Comparison of ENCODE assay signal across 27 cellular contexts in genomic region chr16:52528393-52529080, GRCh38. TPM values are rescaled to one million over a fixed set of nuclear protein-coding genes. Genes with fewer than 3 reads are reported as not detected.
A peak's percentile ranks its signal among the peaks of the same experiment; 100 is the strongest.
DNase-seq lines count a peak whose midpoint lies in the region; ATAC-seq and TF ChIP-seq lines count a peak whose summit lies in the region.
"Had no signal": no experiment of that assay in that cellular context is flagged by ENCODE, and none has a peak within 500 bp of the region (broad histone marks: within the 10 kb centered on the region; RNA-seq: fewer than 3 reads in every experiment).

No MANE protein-coding gene starts in this region.

- no peak for TF ChIP-seq EP300 in suprapubic skin (IDR thresholded peaks at IDR 0.05)

- H3K27me3 ChIP-seq in MM.1S (replicated peaks; ENCODE audit: insufficient read depth, low read length) (no peaks in the 10 kb centered on the region), suprapubic skin (no peaks in the 10 kb centered on the region)
- H3K27me3 ChIP-seq: foreskin keratinocyte had no signal

- no peaks in the 10 kb centered on the region for H3K36me3 ChIP-seq in MM.1S (replicated peaks; ENCODE audit: insufficient read depth, low read length)
- H3K36me3 ChIP-seq in suprapubic skin: no peaks in the 10 kb centered on the region
- H3K36me3 ChIP-seq: MG63, prostate gland had no signal

- TF ChIP-seq CTCF in MM.1S (IDR thresholded peaks at IDR 0.05; ENCODE audit: low read length) (no peak), suprapubic skin (IDR thresholded peaks at IDR 0.05) (no peak)

- peak overlapping the region; percentile 23 for H3K27ac ChIP-seq in substantia nigra (ENCODE audit: low read depth, low read length, poor library complexity, severe bottlenecking)
- H3K27ac ChIP-seq in MM.1S (ENCODE audit: low read length): no peak overlapping the region
- H3K27ac ChIP-seq in suprapubic skin: no peak overlapping the region
- H3K27ac ChIP-seq: epithelial cell of prostate, foreskin keratinocyte, HL-60, prostate gland, RWPE1, skin epidermis had no signal

- no peak for TF ChIP-seq POLR2A in suprapubic skin (IDR thresholded peaks at IDR 0.05)

- H3K9me3 ChIP-seq in MM.1S (replicated peaks; ENCODE audit: insufficient read depth, low read length): no peaks in the 10 kb centered on the region
- H3K9me3 ChIP-seq in suprapubic skin: no peaks in the 10 kb centered on the region
- H3K9me3 ChIP-seq: MG63, prostate gland had no signal

- H3K9ac ChIP-seq in MM.1S (ENCODE audit: low read length): no peak overlapping the region

- no peaks in the 10 kb centered on the region for H3F3A ChIP-seq in MM.1S (ENCODE audit: insufficient read depth, low read length)

- peak; percentile 3 for DNase-seq in NCI-H345 (lab: John Stamatoyannopoulos, UW)
- no peak for DNase-seq in NCI-H345 treated with DMSO at 0.1 percent for 48 hours (lab: John Stamatoyannopoulos, UW; ENCODE audit: unreplicated experiment)
- DNase-seq in NCI-H2196 treated with DMSO at 0.1 percent for 48 hours (lab: John Stamatoyannopoulos, UW; ENCODE audit: unreplicated experiment): peak; percentile 34
- no peak for DNase-seq in left lobe of liver (ENCODE audit: low spot score)
- no peak for DNase-seq in substantia nigra (lab: John Stamatoyannopoulos, UW)
- DNase-seq in MM.1S: no peak
- no peak for DNase-seq in suprapubic skin (ENCODE audit: low spot score in 2 of 2)
- no peak for DNase-seq in ureter (ENCODE audit: low spot score)
- DNase-seq: activated CD4-positive, alpha-beta T cell treated with anti-CD3 and anti-CD28 coated beads, Interleukin-2, amount 10 ng/mL, durations not matched to agents 24 days and 14 days; activated CD8-positive, alpha-beta memory T cell treated with anti-CD3 and anti-CD28 coated beads, Interleukin-2, amount 50 U/mL, for 48 hours; activated effector memory CD4-positive, alpha-beta T cell treated with anti-CD3 and anti-CD28 coated beads, Interleukin-2, amount 50 U/mL, for 16 hours; CD4-positive, CD25-positive, alpha-beta regulatory T cell; dermis blood vessel endothelial cell; foreskin keratinocyte; MG63; NCI-H1930; stimulated activated CD4-positive, alpha-beta T cell treated with anti-CD3 and anti-CD28 coated beads, Interleukin-4, amount 100 ng/mL, for 24 hours; SW 1271 had no signal

- WGBS in suprapubic skin: 90% methylated on average over 6 of the region's 6 CpGs

- no peaks in the 10 kb centered on the region for H4K20me1 ChIP-seq in MM.1S (ENCODE audit: insufficient read depth, low read length)

- no peak overlapping the region for H3K4me3 ChIP-seq in MM.1S (ENCODE audit: low read length)
- no peak overlapping the region for H3K4me3 ChIP-seq in suprapubic skin
- H3K4me3 ChIP-seq: MG63, prostate gland, skin epidermis had no signal

- H3K79me2 ChIP-seq in MM.1S (ENCODE audit: low read length): no peaks in the 10 kb centered on the region

- H3K4me2 ChIP-seq in MM.1S (ENCODE audit: low read depth, low read length): no peak overlapping the region

- no peaks in the 10 kb centered on the region for H3K9me2 ChIP-seq in MM.1S (replicated peaks; ENCODE audit: insufficient read depth, low read length)

- H3K4me1 ChIP-seq in MM.1S (ENCODE audit: low read length): no peaks in the 10 kb centered on the region
- H3K4me1 ChIP-seq in suprapubic skin: no peaks in the 10 kb centered on the region
- H3K4me1 ChIP-seq: foreskin keratinocyte, prostate gland had no signal

- ATAC-seq in left lobe of liver: peak; percentile 52
- ATAC-seq: foreskin keratinocyte; natural killer cell treated with Interleukin-12 subunit alpha and Interleukin-12 subunit beta and Interleukin-15 and Interleukin-18, amount 100 ng/mL, for 72 hours had no signal

- H2AFZ ChIP-seq in MM.1S (ENCODE audit: low read length): no peak overlapping the region

RNA-seq across cellular contexts. Expression of gene TOX3, which starts 18.4 kb away (rescaled TPM):
- 1.3 TPM for total RNA-seq in left lobe of liver
- total RNA-seq in suprapubic skin: 1 to 10 TPM; 1.6 to 4.9 (median 4.8) TPM
- 32.5 TPM for total RNA-seq in ureter
- total RNA-seq: activated CD4-positive, alpha-beta T cell treated with anti-CD3 and anti-CD28 coated beads, Interleukin-2, amount 10 ng/mL, durations not matched to agents 24 days and 14 days; cardiac septum; CD4-positive, CD25-positive, alpha-beta regulatory T cell; Daoy; foreskin keratinocyte; mesenteric fat pad; natural killer cell treated with Interleukin-12 subunit alpha and Interleukin-12 subunit beta and Interleukin-15 and Interleukin-18, amount 100 ng/mL, for 72 hours had no signal

Comparison
In these comparisons a context has a peak if more than half of its experiments do, and no peak if none do; other contexts are left out.
1. DNase-seq: peak in NCI-H345 (single experiment) and NCI-H2196 treated with DMSO at 0.1 percent for 48 hours (single experiment); none in NCI-H345 treated with DMSO at 0.1 percent for 48 hours (single experiment), left lobe of liver (single experiment), substantia nigra (0 of 49), MM.1S (single experiment), suprapubic skin (0 of 2) and ureter (single experiment).